Comparison of ENCODE assay signal across 1 cellular context in genomic region chr6:36805917-36806316, GRCh38.
TF ChIP-seq lines count a peak whose summit lies in the region.

No MANE protein-coding gene starts in this region.

TF ChIP-seq in GM23338, 12 proteins besides CTCF, POLR2A, EP300 and RAD21 (continued from another document):
- TF ChIP-seq ZNF462 (CRISPR knock-in tag; IDR thresholded peaks at IDR 0.05) (no peak), ZNF114 (CRISPR knock-in tag; IDR thresholded peaks at IDR 0.05) (no peak), NANOG (IDR thresholded peaks at IDR 0.05; ENCODE audit: borderline replicate concordance) (no peak), POLR2AphosphoS5 (IDR thresholded peaks at IDR 0.05; ENCODE audit: low read depth) (no peak), ETS1 (IDR thresholded peaks at IDR 0.05) (no peak), STAT1 (IDR thresholded peaks at IDR 0.05; ENCODE audit: unreplicated experiment) (no peak), REST (IDR thresholded peaks at IDR 0.05; ENCODE audit: unreplicated experiment) (no peak)
